ENCODE assay signal across 2 cellular contexts in the genomic region with DNA sequence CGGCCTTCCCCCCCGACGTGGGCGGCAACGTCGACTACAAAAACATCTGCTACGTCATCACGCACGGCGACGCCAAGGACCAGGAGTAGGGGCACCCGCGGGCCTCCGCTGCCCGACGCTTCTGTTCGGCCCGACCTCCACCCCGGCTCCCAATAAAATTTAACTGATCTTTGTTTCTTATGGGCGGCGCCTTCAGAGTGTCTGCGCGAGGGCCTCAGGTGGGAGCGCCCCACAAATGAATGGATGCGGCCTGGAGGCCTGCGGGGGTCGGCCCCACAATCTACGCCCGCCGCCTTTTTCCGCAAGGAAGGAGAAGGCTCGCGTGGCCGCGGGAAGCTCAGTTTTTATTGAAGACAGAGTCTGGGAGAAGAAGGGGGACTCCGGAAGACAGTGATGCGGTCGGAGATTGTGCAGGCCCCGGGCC.
TF ChIP-seq lines count a peak whose summit lies in the region.

No MANE protein-coding gene starts in this region.

TF ChIP-seq in HCT116, 20 proteins besides CTCF, POLR2A, EP300 and RAD21 (continued from another document):
- no peak for TF ChIP-seq ELF1 (IDR thresholded peaks at IDR 0.05; ENCODE audit: borderline replicate concordance, low read depth)
- no peak for TF ChIP-seq ZNF274 (IDR thresholded peaks at IDR 0.05; ENCODE audit: low read depth, low read length)
- TF ChIP-seq EZH2 (IDR thresholded peaks at IDR 0.05): no peak
- TF ChIP-seq ZFX (IDR thresholded peaks at IDR 0.05): peak; percentile 91

TF ChIP-seq in SK-N-SH treated with all-trans-retinoic acid at 6 μM for 48 hours, 23 proteins besides CTCF, POLR2A, EP300 and RAD21:
- TF ChIP-seq PATZ1 (CRISPR knock-in tag; IDR thresholded peaks at IDR 0.05; ENCODE audit: borderline replicate concordance) (0 out of 2 replicates have a peak, but pooled peaks have one; percentile 9), TSHZ2 (CRISPR knock-in tag; IDR thresholded peaks at IDR 0.05) (no peak), CREB5 (CRISPR knock-in tag; IDR thresholded peaks at IDR 0.05; ENCODE audit: low read depth) (no peak), ZNF8 (CRISPR knock-in tag; IDR thresholded peaks at IDR 0.05) (peak; percentile 13; the same call in 1 of the 2 replicates), PPARA (CRISPR knock-in tag; IDR thresholded peaks at IDR 0.05; ENCODE audit: borderline replicate concordance) (no peak), ZC3H10 (CRISPR knock-in tag; IDR thresholded peaks at IDR 0.05) (no peak), OSR1 (CRISPR knock-in tag; IDR thresholded peaks at IDR 0.05) (no peak), RARB (CRISPR knock-in tag; IDR thresholded peaks at IDR 0.05) (no peak), ZNF70 (CRISPR knock-in tag; IDR thresholded peaks at IDR 0.05) (no peak), ZFP30 (CRISPR knock-in tag; IDR thresholded peaks at IDR 0.05) (no peak), POU6F1 (CRISPR knock-in tag; IDR thresholded peaks at IDR 0.05; ENCODE audit: borderline replicate concordance, low read depth) (no peak), CSDC2 (CRISPR knock-in tag; IDR thresholded peaks at IDR 0.05) (peak; percentile 63; the same call in 1 of the 2 replicates), ISL1 (CRISPR knock-in tag; IDR thresholded peaks at IDR 0.05) (no peak), TOX (CRISPR knock-in tag; IDR thresholded peaks at IDR 0.05; ENCODE audit: borderline replicate concordance) (no peak), ZFP3 (CRISPR knock-in tag; IDR thresholded peaks at IDR 0.05) (no peak), BACH2 (CRISPR knock-in tag; IDR thresholded peaks at IDR 0.05; ENCODE audit: borderline replicate concordance) (no peak), SNAI2 (CRISPR knock-in tag; IDR thresholded peaks at IDR 0.05) (no peak), TCF4 (CRISPR knock-in tag; IDR thresholded peaks at IDR 0.05; ENCODE audit: borderline replicate concordance) (no peak), ARNTL (CRISPR knock-in tag; IDR thresholded peaks at IDR 0.05; ENCODE audit: borderline replicate concordance, low read depth) (no peak), ZNF565 (CRISPR knock-in tag; conservative IDR thresholded peaks at IDR 0.05; ENCODE audit: low read depth) (no peak), GLIS3 (CRISPR knock-in tag; IDR thresholded peaks at IDR 0.05) (0 out of 2 replicates have a peak, but pooled peaks have one; percentile 26), ESRRG (CRISPR knock-in tag; IDR thresholded peaks at IDR 0.05) (no peak)
- TF ChIP-seq, protein P1, sequence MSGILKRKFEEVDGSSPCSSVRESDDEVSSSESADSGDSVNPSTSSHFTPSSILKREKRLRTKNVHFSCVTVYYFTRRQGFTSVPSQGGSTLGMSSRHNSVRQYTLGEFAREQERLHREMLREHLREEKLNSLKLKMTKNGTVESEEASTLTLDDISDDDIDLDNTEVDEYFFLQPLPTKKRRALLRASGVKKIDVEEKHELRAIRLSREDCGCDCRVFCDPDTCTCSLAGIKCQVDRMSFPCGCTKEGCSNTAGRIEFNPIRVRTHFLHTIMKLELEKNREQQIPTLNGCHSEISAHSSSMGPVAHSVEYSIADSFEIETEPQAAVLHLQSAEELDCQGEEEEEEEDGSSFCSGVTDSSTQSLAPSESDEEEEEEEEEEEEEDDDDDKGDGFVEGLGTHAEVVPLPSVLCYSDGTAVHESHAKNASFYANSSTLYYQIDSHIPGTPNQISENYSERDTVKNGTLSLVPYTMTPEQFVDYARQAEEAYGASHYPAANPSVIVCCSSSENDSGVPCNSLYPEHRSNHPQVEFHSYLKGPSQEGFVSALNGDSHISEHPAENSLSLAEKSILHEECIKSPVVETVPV (CRISPR knock-in tag; IDR thresholded peaks at IDR 0.05): no peak
